Comparison of ENCODE assay signal across 1 cellular context in the genomic region with DNA sequence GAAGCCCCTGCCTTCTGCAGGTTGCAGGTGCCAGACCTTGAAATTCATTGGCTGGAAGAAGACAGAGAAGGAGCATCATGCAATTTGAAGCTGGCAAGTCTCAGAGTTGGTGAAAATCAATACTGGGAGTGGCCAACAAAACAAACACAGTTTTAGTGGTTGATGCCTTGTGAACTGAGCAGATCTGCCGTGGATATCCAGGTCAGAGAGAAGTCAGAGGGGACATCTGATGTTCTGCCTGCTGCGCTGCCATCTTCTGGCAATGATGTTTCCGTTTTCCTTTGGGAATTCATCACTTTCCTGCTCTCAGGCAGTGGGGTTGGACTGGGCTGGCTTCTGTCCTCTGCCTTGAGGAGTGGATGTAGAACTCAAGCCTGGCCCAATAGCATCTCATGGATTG.
TF ChIP-seq lines count a peak whose summit lies in the region.

No MANE protein-coding gene starts in this region.

TF ChIP-seq in HCT116, 20 proteins besides CTCF, POLR2A, EP300 and RAD21 (continued from another document):
- TF ChIP-seq CEBPB (IDR thresholded peaks at IDR 0.05; ENCODE audit: low read depth) = no peak
- no peak for TF ChIP-seq EZH2phosphoT487 (IDR thresholded peaks at IDR 0.05; ENCODE audit: borderline replicate concordance)
- no peak for TF ChIP-seq CBX3 (IDR thresholded peaks at IDR 0.05; ENCODE audit: low read depth)
- TF ChIP-seq SRF (IDR thresholded peaks at IDR 0.05; ENCODE audit: low read depth) = no peak
- no peak for TF ChIP-seq ZFX (IDR thresholded peaks at IDR 0.05)
- TF ChIP-seq JUND (IDR thresholded peaks at IDR 0.05) = no peak
- no peak for TF ChIP-seq SP1 (IDR thresholded peaks at IDR 0.05; ENCODE audit: low read depth)
- TF ChIP-seq YY1 (IDR thresholded peaks at IDR 0.05; ENCODE audit: extremely low read depth, insufficient replicate concordance, low read depth, low read length) = no peak
- TF ChIP-seq, protein P1, sequence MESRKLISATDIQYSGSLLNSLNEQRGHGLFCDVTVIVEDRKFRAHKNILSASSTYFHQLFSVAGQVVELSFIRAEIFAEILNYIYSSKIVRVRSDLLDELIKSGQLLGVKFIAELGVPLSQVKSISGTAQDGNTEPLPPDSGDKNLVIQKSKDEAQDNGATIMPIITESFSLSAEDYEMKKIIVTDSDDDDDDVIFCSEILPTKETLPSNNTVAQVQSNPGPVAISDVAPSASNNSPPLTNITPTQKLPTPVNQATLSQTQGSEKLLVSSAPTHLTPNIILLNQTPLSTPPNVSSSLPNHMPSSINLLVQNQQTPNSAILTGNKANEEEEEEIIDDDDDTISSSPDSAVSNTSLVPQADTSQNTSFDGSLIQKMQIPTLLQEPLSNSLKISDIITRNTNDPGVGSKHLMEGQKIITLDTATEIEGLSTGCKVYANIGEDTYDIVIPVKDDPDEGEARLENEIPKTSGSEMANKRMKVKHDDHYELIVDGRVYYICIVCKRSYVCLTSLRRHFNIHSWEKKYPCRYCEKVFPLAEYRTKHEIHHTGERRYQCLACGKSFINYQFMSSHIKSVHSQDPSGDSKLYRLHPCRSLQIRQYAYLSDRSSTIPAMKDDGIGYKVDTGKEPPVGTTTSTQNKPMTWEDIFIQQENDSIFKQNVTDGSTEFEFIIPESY (IDR thresholded peaks at IDR 0.05; ENCODE audit: extremely low read depth, insufficient replicate concordance, low read length) = no peak
